ENCODE assay signal across 8 cellular contexts in the genomic region with DNA sequence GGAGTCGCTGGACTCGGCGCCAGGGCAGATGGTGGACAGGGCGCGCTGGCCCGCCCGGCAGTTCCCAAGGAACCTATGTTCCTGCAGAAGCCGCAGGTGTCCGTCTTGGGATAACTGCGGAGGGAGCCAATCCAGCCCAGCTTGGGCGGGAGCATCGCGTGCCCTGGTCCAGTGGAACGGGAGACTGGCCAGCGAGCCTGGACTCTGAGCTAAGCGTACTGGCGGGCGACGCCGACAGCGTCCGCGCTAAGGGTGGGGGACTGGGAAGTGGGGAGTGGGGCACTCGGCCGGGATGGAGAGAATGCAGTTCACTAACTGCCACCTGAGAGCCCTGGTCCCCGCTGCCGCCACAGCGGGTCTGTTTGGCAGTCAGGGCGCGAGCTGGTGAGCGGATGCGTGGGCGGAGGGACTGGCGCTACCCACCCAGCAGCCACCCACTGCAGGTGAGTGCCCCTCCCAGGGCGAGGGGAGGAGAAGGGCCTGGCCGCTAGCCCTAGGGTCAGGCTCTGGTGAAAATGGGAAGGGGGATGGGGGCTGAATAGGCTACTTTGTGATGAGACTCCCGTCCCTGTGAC.
DNase-seq lines count a peak whose midpoint lies in the region; ATAC-seq lines count a peak whose summit lies in the region.

No MANE protein-coding gene starts in this region.

- peaks cover 37% of the 10 kb centered on the region for H3K27me3 Mint-ChIP-seq in stimulated activated memory B cell treated with anti-CD40 and anti-IgM and Interleukin-4, amounts not matched to agents 10 μg/mL and 1 μg/mL and 100 μg/mL, for 72 hours

- ATAC-seq in stimulated activated memory B cell treated with anti-CD40 and anti-IgM and Interleukin-4, amounts not matched to agents 10 μg/mL and 1 μg/mL and 100 μg/mL, for 72 hours, result no peak

- H3K36me3 Mint-ChIP-seq in stimulated activated memory B cell treated with anti-CD40 and anti-IgM and Interleukin-4, amounts not matched to agents 10 μg/mL and 1 μg/mL and 100 μg/mL, for 72 hours, result no peaks in the 10 kb centered on the region

- H3K4me3 Mint-ChIP-seq in stimulated activated memory B cell treated with anti-CD40 and anti-IgM and Interleukin-4, amounts not matched to agents 10 μg/mL and 1 μg/mL and 100 μg/mL, for 72 hours, result peak overlapping the region; percentile 85

- no peaks in the 10 kb centered on the region for H3K9me3 Mint-ChIP-seq in stimulated activated memory B cell treated with anti-CD40 and anti-IgM and Interleukin-4, amounts not matched to agents 10 μg/mL and 1 μg/mL and 100 μg/mL, for 72 hours

- H3K27ac Mint-ChIP-seq in stimulated activated memory B cell treated with anti-CD40 and anti-IgM and Interleukin-4, amounts not matched to agents 10 μg/mL and 1 μg/mL and 100 μg/mL, for 72 hours, result no peak overlapping the region

- peaks cover 44% of the 10 kb centered on the region for H3K4me1 Mint-ChIP-seq in stimulated activated memory B cell treated with anti-CD40 and anti-IgM and Interleukin-4, amounts not matched to agents 10 μg/mL and 1 μg/mL and 100 μg/mL, for 72 hours

- DNase-seq in KG1 (lab: John Stamatoyannopoulos, UW) (peak; percentile 0), iPS-NIHi11 (ENCODE audit: low spot score) (peak; percentile 10), NCI-H187 treated with DMSO at 0.1 percent for 48 hours (lab: John Stamatoyannopoulos, UW) (no peak), pons (ENCODE audit: low spot score) (no peak), DMS79 (lab: John Stamatoyannopoulos, UW) (no peak), COLO829 (ENCODE audit: low spot score) (no peak)
- peak; percentile 22 for DNase-seq in activated naive CD4-positive, alpha-beta T cell treated with anti-CD3 and anti-CD28 coated beads, Interleukin-2, amount 50 U/mL, for 16 hours

Comparison
In these comparisons a context has a peak if more than half of its experiments do, and no peak if none do; other contexts are left out.
1. DNase-seq: peak in KG1 (single experiment), activated naive CD4-positive, alpha-beta T cell treated with anti-CD3 and anti-CD28 coated beads, Interleukin-2, amount 50 U/mL, for 16 hours (single experiment) and iPS-NIHi11 (single experiment); none in NCI-H187 treated with DMSO at 0.1 percent for 48 hours (single experiment), pons (single experiment), DMS79 (single experiment) and COLO829 (single experiment).